ENCODE assay signal across 1 cellular context in the genomic region with DNA sequence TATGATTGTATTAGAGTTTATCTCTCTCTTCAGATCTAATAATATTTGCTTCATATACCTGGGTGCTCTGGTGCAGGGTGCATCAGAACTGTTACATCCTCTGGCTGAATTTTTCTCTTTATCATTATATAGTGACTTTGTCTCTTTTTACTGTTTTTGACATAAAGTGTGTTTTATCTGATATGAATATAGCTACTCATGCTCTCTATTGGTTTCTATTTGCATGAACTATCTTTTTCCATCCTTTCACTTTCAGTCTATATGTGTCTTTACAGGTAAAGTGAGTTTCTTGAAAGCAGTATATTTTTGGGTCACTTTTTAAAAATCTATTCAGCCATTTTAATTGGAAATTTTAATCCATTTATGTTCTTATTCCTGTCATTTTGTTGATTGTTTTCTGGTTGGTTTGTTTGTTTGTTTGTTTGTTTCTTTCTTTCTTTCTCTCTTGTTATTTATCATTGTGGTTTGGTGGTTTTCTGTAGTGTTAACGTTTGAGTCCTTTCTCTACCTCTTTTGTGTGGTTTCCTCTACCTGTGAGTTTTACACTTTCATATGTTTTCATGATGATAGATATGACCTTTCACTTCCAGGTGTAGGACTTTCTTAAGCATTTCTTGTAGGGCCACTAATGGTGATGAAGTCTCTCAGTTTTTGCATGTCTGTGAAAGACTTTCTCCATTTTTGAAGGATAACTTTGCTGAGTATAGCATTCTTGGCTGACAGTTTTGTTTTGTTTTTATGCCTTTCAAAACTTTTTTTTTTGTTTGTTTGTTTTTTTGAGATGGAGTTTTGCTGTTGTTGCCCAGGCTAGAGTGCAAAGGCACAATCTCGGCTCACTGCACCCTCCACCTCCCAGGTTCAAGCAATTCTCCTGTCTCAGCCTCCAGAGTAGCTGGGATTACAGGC.
TF ChIP-seq lines count a peak whose summit lies in the region.

No MANE protein-coding gene starts in this region.

TF ChIP-seq in GM12878, 131 proteins besides CTCF, POLR2A, EP300 and RAD21 (continued from another document):
- 0 out of 4 replicates have a peak, but pooled peaks of 1 of the 2 experiments have one; percentile 34 for TF ChIP-seq IKZF2 (IDR thresholded peaks at IDR 0.05)
- peak; percentile 54 for TF ChIP-seq JUNB (IDR thresholded peaks at IDR 0.05)
- TF ChIP-seq RUNX3 (IDR thresholded peaks at IDR 0.05; ENCODE audit: low read length): peak; percentile 88
- TF ChIP-seq FOXM1 (IDR thresholded peaks at IDR 0.05; ENCODE audit: low read depth, low read length): 0 out of 2 replicates have a peak, but pooled peaks have one; percentile 17
- TF ChIP-seq BCL11A (IDR thresholded peaks at IDR 0.05; ENCODE audit: low read depth, low read length): no peak
- TF ChIP-seq CBFB (IDR thresholded peaks at IDR 0.05; ENCODE audit: low read depth): 0 out of 2 replicates have a peak, but pooled peaks have one; percentile 34
- TF ChIP-seq NFIC (IDR thresholded peaks at IDR 0.05; ENCODE audit: low read depth, low read length): peak; percentile 43; the same call in 1 of the 2 replicates
- TF ChIP-seq BCL3 (IDR thresholded peaks at IDR 0.05; ENCODE audit: borderline replicate concordance, insufficient read depth, low read depth, low read length, poor library complexity, severe bottlenecking): no peak
- TF ChIP-seq, protein P1, sequence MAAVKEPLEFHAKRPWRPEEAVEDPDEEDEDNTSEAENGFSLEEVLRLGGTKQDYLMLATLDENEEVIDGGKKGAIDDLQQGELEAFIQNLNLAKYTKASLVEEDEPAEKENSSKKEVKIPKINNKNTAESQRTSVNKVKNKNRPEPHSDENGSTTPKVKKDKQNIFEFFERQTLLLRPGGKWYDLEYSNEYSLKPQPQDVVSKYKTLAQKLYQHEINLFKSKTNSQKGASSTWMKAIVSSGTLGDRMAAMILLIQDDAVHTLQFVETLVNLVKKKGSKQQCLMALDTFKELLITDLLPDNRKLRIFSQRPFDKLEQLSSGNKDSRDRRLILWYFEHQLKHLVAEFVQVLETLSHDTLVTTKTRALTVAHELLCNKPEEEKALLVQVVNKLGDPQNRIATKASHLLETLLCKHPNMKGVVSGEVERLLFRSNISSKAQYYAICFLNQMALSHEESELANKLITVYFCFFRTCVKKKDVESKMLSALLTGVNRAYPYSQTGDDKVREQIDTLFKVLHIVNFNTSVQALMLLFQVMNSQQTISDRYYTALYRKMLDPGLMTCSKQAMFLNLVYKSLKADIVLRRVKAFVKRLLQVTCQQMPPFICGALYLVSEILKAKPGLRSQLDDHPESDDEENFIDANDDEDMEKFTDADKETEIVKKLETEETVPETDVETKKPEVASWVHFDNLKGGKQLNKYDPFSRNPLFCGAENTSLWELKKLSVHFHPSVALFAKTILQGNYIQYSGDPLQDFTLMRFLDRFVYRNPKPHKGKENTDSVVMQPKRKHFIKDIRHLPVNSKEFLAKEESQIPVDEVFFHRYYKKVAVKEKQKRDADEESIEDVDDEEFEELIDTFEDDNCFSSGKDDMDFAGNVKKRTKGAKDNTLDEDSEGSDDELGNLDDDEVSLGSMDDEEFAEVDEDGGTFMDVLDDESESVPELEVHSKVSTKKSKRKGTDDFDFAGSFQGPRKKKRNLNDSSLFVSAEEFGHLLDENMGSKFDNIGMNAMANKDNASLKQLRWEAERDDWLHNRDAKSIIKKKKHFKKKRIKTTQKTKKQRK (IDR thresholded peaks at IDR 0.05; ENCODE audit: low read depth, low read length): no peak
- peak; percentile 47; the same call in 1 of the 2 replicates for TF ChIP-seq ATF7 (IDR thresholded peaks at IDR 0.05; ENCODE audit: low read depth)
- TF ChIP-seq MTA2 (IDR thresholded peaks at IDR 0.05; ENCODE audit: low read depth): 0 out of 2 replicates have a peak, but pooled peaks have one; percentile 22
- no peak for TF ChIP-seq TARDBP (IDR thresholded peaks at IDR 0.05; ENCODE audit: borderline replicate concordance)
